In the genomic region with DNA sequence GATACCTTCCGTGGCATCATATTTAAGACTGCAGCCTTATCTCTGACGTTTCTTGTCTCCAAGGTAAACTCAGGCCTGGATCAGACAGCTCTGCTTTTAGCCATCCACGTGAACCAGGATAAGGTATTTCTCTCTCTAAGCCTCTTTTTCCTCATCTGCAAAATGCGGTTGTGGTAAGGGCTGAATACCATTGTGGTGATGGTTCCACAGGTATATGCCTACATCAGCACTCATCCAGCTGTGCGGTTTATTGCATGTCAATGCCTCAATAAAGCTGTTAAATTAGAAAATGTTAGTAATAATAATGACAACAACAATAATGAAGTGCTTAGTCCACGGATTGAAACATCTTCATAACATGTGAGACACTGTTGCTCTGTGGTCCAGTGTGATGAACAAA, we compare ENCODE assay signal across 22 cellular contexts.
A peak's percentile ranks its signal among the peaks of the same experiment; 100 is the strongest.
DNase-seq lines count a peak whose midpoint lies in the region; ATAC-seq and TF ChIP-seq lines count a peak whose summit lies in the region.
"Had no signal": no experiment of that assay in that cellular context is flagged by ENCODE, and none has a peak within 500 bp of the region (broad histone marks: within the 10 kb centered on the region; RNA-seq: fewer than 3 reads in every experiment).

No MANE protein-coding gene starts in this region.

- no peak overlapping the region for H2BK12ac ChIP-seq in H9 (ENCODE audit: insufficient read length, low read depth, low read length)

- H2BK120ac ChIP-seq in H9 (ENCODE audit: low read depth, low read length, poor library complexity, severe bottlenecking) = no peak overlapping the region

- H3K56ac ChIP-seq in H9 (ENCODE audit: insufficient read length, low read depth, low read length) = no peak overlapping the region

- no peak overlapping the region for H3T11ph ChIP-seq in H9 (ENCODE audit: low read length)

- H4K20me1 ChIP-seq in osteoblast (ENCODE audit: insufficient read depth, low read length) (no peaks in the 10 kb centered on the region), H9 (ENCODE audit: control insufficient read depth, insufficient read depth, insufficient read length) (no peaks in the 10 kb centered on the region)

- ATAC-seq in Panc1 = no peak

- H3K4me2 ChIP-seq in osteoblast (ENCODE audit: insufficient read depth, low read length) (no peak overlapping the region), H9 (ENCODE audit: insufficient read depth, insufficient read length, low read length) (no peak overlapping the region)
- H3K4me2 ChIP-seq: SK-N-SH had no signal

- H3K14ac ChIP-seq in H9 (ENCODE audit: insufficient read depth, low read length) = no peak overlapping the region

- no peak overlapping the region for H3K9ac ChIP-seq in H9 (ENCODE audit: extremely low read depth, insufficient read length, low read length)
- H3K9ac ChIP-seq: SK-N-SH had no signal

- no peak overlapping the region for H3K27ac ChIP-seq in HEK293 (ENCODE audit: extremely low read depth, low read depth, low read length)
- H3K27ac ChIP-seq in Panc1 (ENCODE audit: low read length) = peak overlapping the region; percentile 83
- peak overlapping the region; percentile 39 for H3K27ac ChIP-seq in cingulate gyrus (ENCODE audit: low read depth, low read length)
- H3K27ac ChIP-seq in osteoblast (ENCODE audit: low read depth, low read length) = no peak overlapping the region
- no peak overlapping the region for H3K27ac ChIP-seq in H9 (ENCODE audit: insufficient read length, low read depth, low read length)
- no peak overlapping the region for H3K27ac ChIP-seq in WERI-Rb-1
- H3K27ac ChIP-seq: HL-60, RWPE1 had no signal

- H2BK15ac ChIP-seq in H9 (ENCODE audit: low read depth, low read length) = no peak overlapping the region

- POLR2A ChIA-PET in HEK293 (lab: Yijun Ruan, JAX) (no interaction called here), Panc1 (lab: Charles Lee) (interaction anchor here (0.5 to 1.6 kb wide), 2 partner anchors 8 to 1218 kb away, joined by 3 read pairs; no protein-coding TSS in a partner anchor)

- no peak overlapping the region for H4K8ac ChIP-seq in H9 (replicated peaks; ENCODE audit: insufficient read length, low read depth, low read length)

- H3K23me2 ChIP-seq in H9 (ENCODE audit: insufficient read length, low read depth, low read length, poor library complexity, severe bottlenecking) = no peaks in the 10 kb centered on the region

- CTCF ChIA-PET in HEK293 (lab: Yijun Ruan, JAX) (no interaction called here), Panc1 (lab: Charles Lee) (no interaction called here)

- H2AFZ ChIP-seq in osteoblast (ENCODE audit: low read length) = no peak overlapping the region
- H2AFZ ChIP-seq in H9 (ENCODE audit: low read length) = no peak overlapping the region

- H4K5ac ChIP-seq in H9 (ENCODE audit: insufficient read length, low read depth, low read length) = no peak overlapping the region

- H3K4me3 Mint-ChIP-seq in H9 = no peak overlapping the region
- H3K4me3 Mint-ChIP-seq: CD8-positive, alpha-beta memory T cell had no signal

- no peak for TF ChIP-seq CTCF in HEK293 (tag by site-specific recombination; IDR thresholded peaks at IDR 0.05)
- TF ChIP-seq CTCF in Panc1 (IDR thresholded peaks at IDR 0.05) = no peak
- TF ChIP-seq CTCF in osteoblast (IDR thresholded peaks at IDR 0.05; ENCODE audit: extremely low read depth, low read depth, low read length) = no peak
- TF ChIP-seq CTCF in H9 (conservative IDR thresholded peaks at IDR 0.05) = no peak
- no peak for TF ChIP-seq CTCF in WERI-Rb-1 (IDR thresholded peaks at IDR 0.05; ENCODE audit: low read depth, low read length)

- H3K36me3 Mint-ChIP-seq in H9 (ENCODE audit: insufficient read depth in 1 of 3, low read depth in 3 of 3) = peaks cover 0 to 12% (median 2%) of the 10 kb centered on the region in 3 experiments; a peak in 2 of 7 replicates
- H3K36me3 Mint-ChIP-seq: CD8-positive, alpha-beta memory T cell had no signal

- H3K36me3 ChIP-seq in HEK293 (ENCODE audit: control insufficient read depth in 2 of 2, insufficient read depth in 1 of 2, low read length in 2 of 2) = no peaks in the 10 kb centered on the region
- H3K36me3 ChIP-seq in Panc1 (ENCODE audit: control insufficient read depth, insufficient read depth, low read length) = no peaks in the 10 kb centered on the region
- H3K36me3 ChIP-seq in osteoblast (ENCODE audit: insufficient read depth, low read length) = no peaks in the 10 kb centered on the region
- no peaks in the 10 kb centered on the region for H3K36me3 ChIP-seq in WERI-Rb-1

- H3K4ac ChIP-seq in H9 (ENCODE audit: low read depth, low read length) = no peak overlapping the region

- H4K91ac ChIP-seq in H9 (ENCODE audit: insufficient read length, low read depth, low read length) = no peak overlapping the region

- no peaks in the 10 kb centered on the region for H3K79me2 ChIP-seq in osteoblast (ENCODE audit: insufficient read depth, low read length)
- no peaks in the 10 kb centered on the region for H3K79me2 ChIP-seq in H9 (ENCODE audit: insufficient read depth, low read length)

- no peak overlapping the region for H2BK5ac ChIP-seq in H9 (ENCODE audit: insufficient read length, low read length)

- in situ Hi-C loops in Panc1 (cut with HindIII; ENCODE audit: low pct_unique_long_range_greater_than_20kb, low sequenced_read_pairs) = no loop called here

- H3K9me3 ChIP-seq in HEK293 (ENCODE audit: control insufficient read depth, insufficient read depth, low read depth, low read length) = no peaks in the 10 kb centered on the region
- no peaks in the 10 kb centered on the region for H3K9me3 ChIP-seq in Panc1 (ENCODE audit: control insufficient read depth, insufficient read depth, low read depth, low read length)
- H3K9me3 ChIP-seq in osteoblast (ENCODE audit: low read depth, low read length) = no peaks in the 10 kb centered on the region
- no peaks in the 10 kb centered on the region for H3K9me3 ChIP-seq in H9 (ENCODE audit: control insufficient read depth, low read depth, low read length)
- no peaks in the 10 kb centered on the region for H3K9me3 ChIP-seq in WERI-Rb-1 (ENCODE audit: severe bottlenecking)
- H3K9me3 ChIP-seq: SK-N-SH had no signal

- WGBS in H9 (ENCODE audit: extremely low coverage, insufficient read length, low lambda C conversion rate) = no CpG with 5 or more reads among the region's 6 CpGs

- H3K27me3 Mint-ChIP-seq in H9 (ENCODE audit: low read depth) = peaks cover 9% of the 10 kb centered on the region

- H3K9me3 Mint-ChIP-seq in H9 = peaks cover 6 to 8% of the 10 kb centered on the region in 2 experiments; a peak in 4 of 5 replicates

- H3K27me3 ChIP-seq in Panc1 (ENCODE audit: control insufficient read depth, insufficient read depth, low read length) (no peaks in the 10 kb centered on the region), osteoblast (ENCODE audit: insufficient read depth, low read length) (no peaks in the 10 kb centered on the region), H9 (ENCODE audit: insufficient read depth, low read length) (no peaks in the 10 kb centered on the region), WERI-Rb-1 (ENCODE audit: insufficient read depth, low read depth, severe bottlenecking) (no peaks in the 10 kb centered on the region)

- no peak overlapping the region for H3K18ac ChIP-seq in H9 (ENCODE audit: insufficient read length, low read depth, low read length)

- H2AK5ac ChIP-seq in H9 (ENCODE audit: insufficient read length, low read length) = no peak overlapping the region

- H3K4me1 ChIP-seq in HEK293 (ENCODE audit: control insufficient read depth, insufficient read depth, low read length) (no peaks in the 10 kb centered on the region), Panc1 (ENCODE audit: control insufficient read depth, insufficient read depth, low read length) (peaks cover 42% of the 10 kb centered on the region), osteoblast (ENCODE audit: insufficient read depth, low read length) (no peaks in the 10 kb centered on the region), H9 (ENCODE audit: insufficient read depth, low read length) (peaks cover 5% of the 10 kb centered on the region; the same call in 1 of the 2 replicates)

- H3K23ac ChIP-seq in H9 (ENCODE audit: insufficient read length, low read depth, low read length) = no peak overlapping the region

- DNase-seq in Panc1 (ENCODE audit: low read depth, low spot score) (no peak), osteoblast (ENCODE audit: insufficient read length, low spot score, missing footprints) (peak; percentile 46), H9 (no peak), WERI-Rb-1 (no peak), hepatic stellate cell (ENCODE audit: low spot score) (no peak)
- no peak for DNase-seq in activated CD8-positive, alpha-beta memory T cell treated with anti-CD3 and anti-CD28 coated beads, Interleukin-2, amount 50 U/mL, for 48 hours
- DNase-seq: AML-193; CD8-positive, alpha-beta memory T cell; EL; GF-D8; KBM-7; NCI-H1105; NCI-H146; NCI-H2029; NCI-H524 treated with DMSO at 0.1 percent for 48 hours; OCI-M1; SIG-M5 had no signal

- no peaks in the 10 kb centered on the region for H3K79me1 ChIP-seq in H9 (ENCODE audit: insufficient read depth, low read depth, low read length, poor library complexity, severe bottlenecking)

- no peak overlapping the region for H2BK20ac ChIP-seq in H9 (ENCODE audit: low read depth, low read length, poor library complexity, severe bottlenecking)

- intact Hi-C loops in Panc1 (cut with micrococcal nuclease; ENCODE audit: unreplicated experiment) = no loop called here

- H3K27ac Mint-ChIP-seq in H9 = peak overlapping the region in 1 of 3 experiments; percentile 66; a peak in 1 of 7 replicates
- H3K27ac Mint-ChIP-seq: CD8-positive, alpha-beta memory T cell had no signal

- BruUV-seq in Panc1 (replicated peaks; lab: Mats Ljungman, UMichigan) = no TSS peak

- H3K4me1 Mint-ChIP-seq in H9 = peaks cover 22 to 25% of the 10 kb centered on the region in 2 experiments
- H3K4me1 Mint-ChIP-seq: CD8-positive, alpha-beta memory T cell had no signal

- H3K4me3 ChIP-seq in HEK293 (ENCODE audit: low read depth, low read length) (no peak overlapping the region), Panc1 (ENCODE audit: low read depth in 2 of 2, low read length in 2 of 2) (no peak overlapping the region), osteoblast (ENCODE audit: insufficient read depth, low read length) (no peak overlapping the region), WERI-Rb-1 (ENCODE audit: low read depth, low read length) (no peak overlapping the region)

TF ChIP-seq in HEK293, 187 proteins besides CTCF, POLR2A, EP300 and RAD21:
- TF ChIP-seq ZNF623 (tag by site-specific recombination; IDR thresholded peaks at IDR 0.05) (0 out of 2 replicates have a peak, but pooled peaks have one; percentile 4), ZNF354C (tag by site-specific recombination; IDR thresholded peaks at IDR 0.05; ENCODE audit: borderline replicate concordance, low read depth) (no peak)

Comparison
In these comparisons a context has a peak if more than half of its experiments do, and no peak if none do; other contexts are left out.
1. H3K27ac ChIP-seq: peak in Panc1 (single experiment) and cingulate gyrus (single experiment); none in HEK293 (single experiment), osteoblast (single experiment), H9 (single experiment) and WERI-Rb-1 (single experiment).